Comparison of ENCODE assay signal across 16 cellular contexts in genomic region chr10:21314906-21315305, GRCh38.
A peak's percentile ranks its signal among the peaks of the same experiment; 100 is the strongest.
DNase-seq lines count a peak whose midpoint lies in the region; ATAC-seq and TF ChIP-seq lines count a peak whose summit lies in the region.
"Had no signal": no experiment of that assay in that cellular context is flagged by ENCODE, and none has a peak within 500 bp of the region (broad histone marks: within the 10 kb centered on the region; RNA-seq: fewer than 3 reads in every experiment).

No MANE protein-coding gene starts in this region.

- POLR2A ChIA-PET in PC-9 (lab: Charles Lee; ENCODE audit: unreplicated experiment) = no interaction called here
- POLR2A ChIA-PET in activated CD4-positive, alpha-beta T cell treated with anti-CD3 and anti-CD28 coated beads for 36 hours (lab: Charles Lee) = no interaction called here

- no peak overlapping the region for H3K27ac ChIP-seq in PC-9
- H3K27ac ChIP-seq in lung (ENCODE audit: low read depth in 1 of 2, low read length in 1 of 2) = peak overlapping the region; percentile 62 to 74
- peak overlapping the region; percentile 38 to 82 (median 62) for H3K27ac ChIP-seq in tibial nerve
- H3K27ac ChIP-seq: VCaP had no signal

- TF ChIP-seq EP300 in tibial nerve (IDR thresholded peaks at IDR 0.05) = no peak

- no TSS peak for BruUV-seq in PC-9 (replicated peaks; lab: Mats Ljungman, UMichigan)

- no peaks in the 10 kb centered on the region for H3K27me3 ChIP-seq in PC-9 (ENCODE audit: insufficient read depth, low read depth)
- no peaks in the 10 kb centered on the region for H3K27me3 ChIP-seq in lung (ENCODE audit: control insufficient read depth, insufficient read depth)
- H3K27me3 ChIP-seq in tibial nerve = no peaks in the 10 kb centered on the region

- H2AFZ ChIP-seq in PC-9 = no peak overlapping the region

- no peaks in the 10 kb centered on the region for H3K9me2 ChIP-seq in PC-9 (ENCODE audit: insufficient read depth)

- H3K4me3 ChIP-seq in PC-9 = no peak overlapping the region
- H3K4me3 ChIP-seq in lung = no peak overlapping the region
- H3K4me3 ChIP-seq in tibial nerve = no peak overlapping the region
- H3K4me3 ChIP-seq: coronary artery, skin epidermis had no signal

- no peak overlapping the region for H3K27ac Mint-ChIP-seq in activated CD4-positive, alpha-beta T cell treated with anti-CD3 and anti-CD28 coated beads for 36 hours
- H3K27ac Mint-ChIP-seq: CD4-positive, CD25-positive, alpha-beta regulatory T cell; naive thymus-derived CD4-positive, alpha-beta T cell had no signal

- H3K4me3 Mint-ChIP-seq in activated CD4-positive, alpha-beta T cell treated with anti-CD3 and anti-CD28 coated beads for 36 hours = no peak overlapping the region
- H3K4me3 Mint-ChIP-seq: CD4-positive, CD25-positive, alpha-beta regulatory T cell; naive thymus-derived CD4-positive, alpha-beta T cell had no signal

- H3K36me3 Mint-ChIP-seq in activated CD4-positive, alpha-beta T cell treated with anti-CD3 and anti-CD28 coated beads for 36 hours (ENCODE audit: low read depth) = no peaks in the 10 kb centered on the region
- H3K36me3 Mint-ChIP-seq: CD4-positive, CD25-positive, alpha-beta regulatory T cell; naive thymus-derived CD4-positive, alpha-beta T cell had no signal

- H3K27me3 Mint-ChIP-seq in activated CD4-positive, alpha-beta T cell treated with anti-CD3 and anti-CD28 coated beads for 36 hours = no peaks in the 10 kb centered on the region

- DNase-seq in PC-9 = no peak
- no peak for DNase-seq in lung (ENCODE audit: low spot score)
- no peak for DNase-seq in tibial nerve (ENCODE audit: low spot score in 2 of 2)
- DNase-seq in T1000 (lab: John Stamatoyannopoulos, UW) = no peak
- no peak for DNase-seq in activated CD4-positive, alpha-beta T cell treated with anti-CD3 and anti-CD28 coated beads for 36 hours
- DNase-seq in GF-D8 (lab: John Stamatoyannopoulos, UW) = no peak
- DNase-seq: activated CD8-positive, alpha-beta memory T cell treated with anti-CD3 and anti-CD28 coated beads, Interleukin-2, amount 50 U/mL, for 48 hours; CD4-positive, CD25-positive, alpha-beta regulatory T cell; naive thymus-derived CD4-positive, alpha-beta T cell; NCI-H1436 treated with DMSO at 0.1 percent for 48 hours; NCI-H774 had no signal

- H3K9me3 ChIP-seq in PC-9 (ENCODE audit: insufficient read depth, low read depth) = no peaks in the 10 kb centered on the region
- H3K9me3 ChIP-seq in lung (ENCODE audit: control insufficient read depth in 2 of 2, insufficient read depth in 1 of 2, low read length in 1 of 2) = no peaks in the 10 kb centered on the region
- no peaks in the 10 kb centered on the region for H3K9me3 ChIP-seq in tibial nerve

- H3K4me1 ChIP-seq in PC-9 (replicated peaks; ENCODE audit: insufficient read depth) (peaks cover 15% of the 10 kb centered on the region), lung (ENCODE audit: control insufficient read depth in 2 of 2, insufficient read depth in 2 of 2, low read length in 2 of 2) (peaks cover 5 to 8% of the 10 kb centered on the region in 2 donors), tibial nerve (peaks cover 0 to 43% (median 16%) of the 10 kb centered on the region in 4 donors)

- ATAC-seq in esophagus mucosa (peak; percentile 10), lung (ENCODE audit: insufficient read depth, low FRiP score) (no peak), HG02981 (IDR thresholded peaks at IDR 0.05; ENCODE audit: unreplicated experiment) (no peak)
- ATAC-seq in activated CD4-positive, alpha-beta T cell treated with anti-CD3 and anti-CD28 coated beads for 36 hours = no peak
- ATAC-seq: naive thymus-derived CD4-positive, alpha-beta T cell had no signal

- WGBS in lung, 2 donors = 46 to 65% methylated on average over 11 of the region's 11 CpGs
- WGBS in tibial nerve, 2 donors = 20 to 21% methylated on average over 10 to 11 of the region's 11 CpGs

- intact Hi-C loops in PC-9 (cut with micrococcal nuclease; ENCODE audit: unreplicated experiment) = no loop called here
- intact Hi-C loops in activated CD4-positive, alpha-beta T cell treated with anti-CD3 and anti-CD28 coated beads for 36 hours (cut with DNase I, micrococcal nuclease) = no loop called here

- H3K79me2 ChIP-seq in PC-9 (ENCODE audit: low read depth) = no peaks in the 10 kb centered on the region

- H3K9me3 Mint-ChIP-seq in activated CD4-positive, alpha-beta T cell treated with anti-CD3 and anti-CD28 coated beads for 36 hours (ENCODE audit: low read depth) = no peaks in the 10 kb centered on the region

- TF ChIP-seq CTCF in PC-9 (conservative IDR thresholded peaks at IDR 0.05) = no peak
- no peak for TF ChIP-seq CTCF in lung (IDR thresholded peaks at IDR 0.05; ENCODE audit: control extremely low read depth, extremely low read depth)
- no peak for TF ChIP-seq CTCF in tibial nerve (IDR thresholded peaks at IDR 0.05)

- no peaks in the 10 kb centered on the region for H4K20me1 ChIP-seq in PC-9 (ENCODE audit: insufficient read depth)

- CTCF ChIA-PET in PC-9 (lab: Charles Lee) = no interaction called here
- CTCF ChIA-PET in activated CD4-positive, alpha-beta T cell treated with anti-CD3 and anti-CD28 coated beads for 36 hours (lab: Charles Lee) = no interaction called here

- peaks cover 3% of the 10 kb centered on the region; the same call in 1 of the 2 replicates for H3F3A ChIP-seq in PC-9 (ENCODE audit: insufficient read depth, low read depth)

- H3K36me3 ChIP-seq in PC-9 (ENCODE audit: low read depth) (no peaks in the 10 kb centered on the region), lung (ENCODE audit: control insufficient read depth in 2 of 2, insufficient read depth in 2 of 2, low read length in 2 of 2) (no peaks in the 10 kb centered on the region), tibial nerve (no peaks in the 10 kb centered on the region)

- no peak for TF ChIP-seq POLR2A in tibial nerve (IDR thresholded peaks at IDR 0.05)

- H3K4me1 Mint-ChIP-seq in activated CD4-positive, alpha-beta T cell treated with anti-CD3 and anti-CD28 coated beads for 36 hours = no peaks in the 10 kb centered on the region
- H3K4me1 Mint-ChIP-seq: CD4-positive, CD25-positive, alpha-beta regulatory T cell had no signal

- peak overlapping the region; percentile 40 for H3K4me2 ChIP-seq in PC-9
